Comparison of ENCODE assay signal across 38 cellular contexts in genomic region chrX:65831268-65831667, GRCh38.
"Had no signal": no experiment of that assay in that cellular context is flagged by ENCODE, and none has a peak within 500 bp of the region (broad histone marks: within the 10 kb centered on the region; RNA-seq: fewer than 3 reads in every experiment).

No MANE protein-coding gene starts in this region.

- H3K36me3 ChIP-seq: adrenal gland, ascending aorta, cardiac muscle cell had no signal

- ATAC-seq: activated CD8-positive, alpha-beta T cell treated with anti-CD3 and anti-CD28 coated beads for 36 hours; activated naive CD4-positive, alpha-beta T cell treated with anti-CD3 and anti-CD28 coated beads, Interleukin-2, amount 50 U/mL, for 72 hours; activated T-cell treated with anti-CD3 and anti-CD28 coated beads, Interleukin-2, amount 50 U/mL, for 4 hours; activated T-cell treated with anti-CD3 and anti-CD28 coated beads, Interleukin-2, amount 50 U/mL, for 72 hours; activated T-helper 17 cell treated with anti-CD3 and anti-CD28 coated beads, Interleukin-2, amount 50 U/mL, for 72 hours had no signal

- H3K27ac Mint-ChIP-seq: activated B cell treated with CpG ODN at 0.5 μM for 24 hours; activated CD4-positive, alpha-beta memory T cell treated with anti-CD3 and anti-CD28 coated beads for 36 hours; activated CD4-positive, alpha-beta T cell treated with anti-CD3 and anti-CD28 coated beads, Interleukin-2, amount 10 ng/mL, durations not matched to agents 24 days and 14 days; activated CD8-positive, alpha-beta T cell treated with anti-CD3 and anti-CD28 coated beads for 36 hours; activated naive CD4-positive, alpha-beta T cell treated with anti-CD3 and anti-CD28 coated beads for 36 hours; activated naive CD4-positive, alpha-beta T cell treated with anti-CD3 and anti-CD28 coated beads, Interleukin-2, amount 50 U/mL, for 72 hours; activated naive CD8-positive, alpha-beta T cell treated with anti-CD3 and anti-CD28 coated beads for 36 hours; activated T-cell treated with anti-CD3 and anti-CD28 coated beads, Interleukin-2, amount 50 U/mL, for 72 hours; activated T-helper 1 cell treated with anti-CD3 and anti-CD28 coated beads, Interleukin-12 subunit alpha, Interleukin-12 subunit beta, Interleukin-2, Interleukin-4 antibody, amounts not matched to agents 30 ng/mL and 10 ng/mL and 1 ng/mL, durations not matched to agents 14 hours and 24 hours and 36 hours; activated T-helper 17 cell treated with anti-CD3 and anti-CD28 coated beads, Interleukin-2, amount 50 U/mL, for 72 hours; brain; T-helper 1 cell treated with Interleukin-12 subunit alpha and Interleukin-12 subunit beta and Interleukin-4 antibody, amounts not matched to agents 30 μg/mL and 1 μg/mL, for 36 hours; T-helper 2 cell treated with Interferon-gamma antibody and Interleukin-4, amounts not matched to agents 5 μg/mL and 100 μg/mL, for 36 hours had no signal

- H3K4me3 Mint-ChIP-seq: activated B cell treated with CpG ODN at 0.5 μM for 24 hours; activated CD4-positive, alpha-beta memory T cell treated with anti-CD3 and anti-CD28 coated beads for 36 hours; activated CD4-positive, alpha-beta T cell treated with anti-CD3 and anti-CD28 coated beads, Interleukin-2, amount 10 ng/mL, durations not matched to agents 24 days and 14 days; activated CD8-positive, alpha-beta T cell treated with anti-CD3 and anti-CD28 coated beads for 36 hours; activated naive CD4-positive, alpha-beta T cell treated with anti-CD3 and anti-CD28 coated beads for 36 hours; activated naive CD8-positive, alpha-beta T cell treated with anti-CD3 and anti-CD28 coated beads for 36 hours; activated T-cell treated with anti-CD3 and anti-CD28 coated beads, Interleukin-2, amount 50 U/mL, for 4 hours; activated T-cell treated with anti-CD3 and anti-CD28 coated beads, Interleukin-2, amount 50 U/mL, for 72 hours; activated T-helper 1 cell treated with anti-CD3 and anti-CD28 coated beads, Interleukin-12 subunit alpha, Interleukin-12 subunit beta, Interleukin-2, Interleukin-4 antibody, amounts not matched to agents 30 ng/mL and 10 ng/mL and 1 ng/mL, durations not matched to agents 14 hours and 24 hours and 36 hours; activated T-helper 17 cell treated with anti-CD3 and anti-CD28 coated beads, Interleukin-2, amount 50 U/mL, for 72 hours; brain; central memory CD8-positive, alpha-beta T cell; T-helper 1 cell treated with Interleukin-12 subunit alpha and Interleukin-12 subunit beta and Interleukin-4 antibody, amounts not matched to agents 30 μg/mL and 1 μg/mL, for 36 hours; T-helper 2 cell treated with Interferon-gamma antibody and Interleukin-4, amounts not matched to agents 5 μg/mL and 100 μg/mL, for 36 hours had no signal

- H3K4me3 ChIP-seq: adrenal gland, ascending aorta, cardiac muscle cell had no signal

- H3K4me1 Mint-ChIP-seq: activated B cell treated with CpG ODN at 0.5 μM for 24 hours; activated CD4-positive, alpha-beta T cell treated with anti-CD3 and anti-CD28 coated beads, Interleukin-2, amount 10 ng/mL, durations not matched to agents 24 days and 14 days; activated naive CD8-positive, alpha-beta T cell treated with anti-CD3 and anti-CD28 coated beads for 36 hours; activated T-helper 17 cell treated with anti-CD3 and anti-CD28 coated beads, Interleukin-2, amount 50 U/mL, for 72 hours; brain; central memory CD8-positive, alpha-beta T cell had no signal

- H3K9me3 ChIP-seq: adrenal gland, ascending aorta had no signal

- DNase-seq: activated B cell treated with CpG ODN at 0.5 μM for 24 hours; activated CD4-positive, alpha-beta memory T cell treated with anti-CD3 and anti-CD28 coated beads for 36 hours; activated CD4-positive, alpha-beta T cell treated with anti-CD3 and anti-CD28 coated beads for 4 hours; activated CD4-positive, alpha-beta T cell treated with anti-CD3 and anti-CD28 coated beads, Interleukin-2, amount 10 ng/mL, durations not matched to agents 24 days and 14 days; activated CD4-positive, alpha-beta T cell treated with anti-CD3 and anti-CD28 coated beads, Interleukin-2, amount 50 U/mL, for 1 hour; activated CD4-positive, alpha-beta T cell treated with anti-CD3 and anti-CD28 coated beads, Interleukin-2, amount 50 U/mL, for 4 hours; activated CD4-positive, CD25-positive, alpha-beta regulatory T cell treated with anti-CD3 and anti-CD28 coated beads, Interleukin-2, amount 50 U/mL, for 72 hours; activated CD8-positive, alpha-beta memory T cell treated with anti-CD3 and anti-CD28 coated beads, Interleukin-2, amount 50 U/mL, for 4 hours; activated CD8-positive, alpha-beta T cell treated with anti-CD3 and anti-CD28 coated beads for 36 hours; activated effector memory CD4-positive, alpha-beta T cell treated with anti-CD3 and anti-CD28 coated beads, Interleukin-2, amount 50 U/mL, for 16 hours; activated gamma-delta T cell treated with Interleukin-2 at 50 U/mL for 16 hours; activated naive CD4-positive, alpha-beta T cell; activated naive CD4-positive, alpha-beta T cell treated with anti-CD3 and anti-CD28 coated beads for 36 hours; activated naive CD4-positive, alpha-beta T cell treated with anti-CD3 and anti-CD28 coated beads, Interleukin-2, amount 50 U/mL, for 16 hours; activated naive CD8-positive, alpha-beta T cell treated with anti-CD3 and anti-CD28 coated beads for 36 hours; activated T-cell treated with anti-CD3 and anti-CD28 coated beads for 4 hours; activated T-cell treated with anti-CD3 and anti-CD28 coated beads, Interleukin-2, amount 50 U/mL, for 1 hour; activated T-cell treated with anti-CD3 and anti-CD28 coated beads, Interleukin-2, amount 50 U/mL, for 4 hours; activated T-cell treated with anti-CD3 and anti-CD28 coated beads, Interleukin-2, amount 50 U/mL, for 72 hours; adrenal gland; amniotic stem cell; anterior cingulate cortex; caudate nucleus; cerebellar nuclear complex; T-helper 1 cell; T-helper 2 cell; T-helper 9 cell had no signal

- FAIRE-seq: bronchial epithelial cell, TTC549 had no signal

- H3K9me3 Mint-ChIP-seq: activated CD4-positive, alpha-beta memory T cell treated with anti-CD3 and anti-CD28 coated beads for 36 hours; activated CD4-positive, alpha-beta T cell treated with anti-CD3 and anti-CD28 coated beads, Interleukin-2, amount 10 ng/mL, durations not matched to agents 24 days and 14 days; activated CD8-positive, alpha-beta T cell treated with anti-CD3 and anti-CD28 coated beads for 36 hours; activated naive CD4-positive, alpha-beta T cell treated with anti-CD3 and anti-CD28 coated beads for 36 hours; activated naive CD4-positive, alpha-beta T cell treated with anti-CD3 and anti-CD28 coated beads, Interleukin-2, amount 50 U/mL, for 72 hours; activated naive CD8-positive, alpha-beta T cell treated with anti-CD3 and anti-CD28 coated beads for 36 hours; activated T-cell treated with anti-CD3 and anti-CD28 coated beads, Interleukin-2, amount 50 U/mL, for 72 hours; activated T-helper 1 cell treated with anti-CD3 and anti-CD28 coated beads, Interleukin-12 subunit alpha, Interleukin-12 subunit beta, Interleukin-2, Interleukin-4 antibody, amounts not matched to agents 30 ng/mL and 10 ng/mL and 1 ng/mL, durations not matched to agents 14 hours and 24 hours and 36 hours; activated T-helper 17 cell treated with anti-CD3 and anti-CD28 coated beads, Interleukin-2, amount 50 U/mL, for 72 hours; central memory CD8-positive, alpha-beta T cell; T-helper 1 cell treated with Interleukin-12 subunit alpha and Interleukin-12 subunit beta and Interleukin-4 antibody, amounts not matched to agents 30 μg/mL and 1 μg/mL, for 36 hours; T-helper 2 cell treated with Interferon-gamma antibody and Interleukin-4, amounts not matched to agents 5 μg/mL and 100 μg/mL, for 36 hours had no signal

- H3K4me1 ChIP-seq: adrenal gland, ascending aorta had no signal

- H3K36me3 Mint-ChIP-seq: activated CD4-positive, alpha-beta memory T cell treated with anti-CD3 and anti-CD28 coated beads for 36 hours; activated naive CD4-positive, alpha-beta T cell treated with anti-CD3 and anti-CD28 coated beads, Interleukin-2, amount 50 U/mL, for 72 hours; activated naive CD8-positive, alpha-beta T cell treated with anti-CD3 and anti-CD28 coated beads for 36 hours; brain had no signal
